ENCODE assay signal across 12 cellular contexts in genomic region chr6:33315753-33316602, GRCh38. TPM values are rescaled to one million over a fixed set of nuclear protein-coding genes. Genes with fewer than 3 reads are reported as not detected.
DNase-seq lines count a peak whose midpoint lies in the region; ATAC-seq, FAIRE-seq and TF ChIP-seq lines count a peak whose summit lies in the region.
"Had no signal": no experiment of that assay in that cellular context is flagged by ENCODE, and none has a peak within 500 bp of the region (broad histone marks: within the 10 kb centered on the region; RNA-seq: fewer than 3 reads in every experiment).

No MANE protein-coding gene starts in this region.

- no peak overlapping the region for H4K8ac ChIP-seq in neuronal stem cell (ENCODE audit: low read depth, low read length)

- H4K91ac ChIP-seq in neuronal stem cell (ENCODE audit: low read depth, low read length, poor library complexity), result no peak overlapping the region

- H3K9ac ChIP-seq in astrocyte (ENCODE audit: low read length) (no peak overlapping the region), neuronal stem cell (ENCODE audit: low read depth, low read length, poor library complexity) (no peak overlapping the region), smooth muscle cell (ENCODE audit: low read depth) (no peak overlapping the region)

- H3K4me2 ChIP-seq in astrocyte (ENCODE audit: low read length) (no peak overlapping the region), neuronal stem cell (ENCODE audit: insufficient read depth, low read length, poor library complexity, severe bottlenecking) (no peak overlapping the region), smooth muscle cell (no peak overlapping the region)

- DNase-seq in A673 (ENCODE audit: low spot score) (no peak), H7 (peak; percentile 27), astrocyte (ENCODE audit: low read depth) (no peak), neuronal stem cell (ENCODE audit: low spot score) (no peak), NCI-H146 (lab: John Stamatoyannopoulos, UW) (no peak), NCI-H187 (lab: John Stamatoyannopoulos, UW) (no peak), smooth muscle cell (lab: John Stamatoyannopoulos, UW; ENCODE audit: unreplicated experiment) (no peak)
- DNase-seq: dorsolateral prefrontal cortex, NCI-H446 had no signal

- no peak overlapping the region for H2BK5ac ChIP-seq in neuronal stem cell (ENCODE audit: low read length)

- H3K27ac ChIP-seq in A673 (ENCODE audit: low read depth, low read length, poor library complexity, severe bottlenecking) (peak overlapping the region; percentile 18), astrocyte (ENCODE audit: low read depth, low read length) (no peak overlapping the region), neuronal stem cell (replicated peaks; ENCODE audit: low read length) (no peak overlapping the region), smooth muscle cell (ENCODE audit: low read depth) (no peak overlapping the region)

- H3K4me3 ChIP-seq in A673 (ENCODE audit: low read depth, low read length, poor library complexity, severe bottlenecking), result no peak overlapping the region
- no peak overlapping the region for H3K4me3 ChIP-seq in H7 (ENCODE audit: insufficient read depth, low read depth, low read length)
- no peak overlapping the region for H3K4me3 ChIP-seq in astrocyte (ENCODE audit: insufficient read depth, low read depth, low read length)
- no peak overlapping the region for H3K4me3 ChIP-seq in neuronal stem cell (ENCODE audit: low read length in 2 of 2)
- no peak overlapping the region for H3K4me3 ChIP-seq in smooth muscle cell
- H3K4me3 ChIP-seq: hepatocyte, mucosa of descending colon had no signal

- TF ChIP-seq CTCF in A673 (conservative IDR thresholded peaks at IDR 0.05; ENCODE audit: low read depth, low read length), result no peak
- TF ChIP-seq CTCF in astrocyte (IDR thresholded peaks at IDR 0.05; ENCODE audit: insufficient read depth, low read depth, low read length), result no peak
- no peak for TF ChIP-seq CTCF in smooth muscle cell (IDR thresholded peaks at IDR 0.05; ENCODE audit: borderline replicate concordance, insufficient read depth, poor library complexity, severe bottlenecking)

- ATAC-seq in HG03457 (IDR thresholded peaks at IDR 0.05; ENCODE audit: unreplicated experiment), result no peak

- FAIRE-seq in astrocyte (lab: Jason Lieb, UNC), result no peak

- POLR2A ChIA-PET in A673 (lab: Charles Lee; ENCODE audit: low non-redundant PET), result no interaction called here

- peaks cover 33% of the 10 kb centered on the region for H3F3A ChIP-seq in smooth muscle cell (ENCODE audit: low read depth)

- peak overlapping the region; percentile 32 for H3K23ac ChIP-seq in neuronal stem cell (ENCODE audit: low read depth, low read length, poor library complexity)

- H3K4ac ChIP-seq in neuronal stem cell (ENCODE audit: low read length), result no peak overlapping the region

- peak overlapping the region; percentile 81 for H3K4me3 Mint-ChIP-seq in astrocyte (ENCODE audit: unreplicated experiment)

- peaks cover 32% of the 10 kb centered on the region for H3K4me1 ChIP-seq in A673 (ENCODE audit: insufficient read depth, low read length, poor library complexity, severe bottlenecking)
- H3K4me1 ChIP-seq in astrocyte (ENCODE audit: insufficient read depth, low read length), result peaks cover 56% of the 10 kb centered on the region
- peaks cover 24 to 36% of the 10 kb centered on the region in 2 donors for H3K4me1 ChIP-seq in neuronal stem cell (ENCODE audit: control insufficient read depth in 2 of 2, insufficient read depth in 1 of 2, low read depth in 1 of 2, low read length in 2 of 2)
- H3K4me1 ChIP-seq in smooth muscle cell (ENCODE audit: low read depth), result peaks cover 31% of the 10 kb centered on the region

- no peaks in the 10 kb centered on the region for H3K27me3 Mint-ChIP-seq in astrocyte (ENCODE audit: low read depth, unreplicated experiment)

- no peaks in the 10 kb centered on the region for H3K9me3 Mint-ChIP-seq in astrocyte (ENCODE audit: unreplicated experiment)

- peaks cover 27% of the 10 kb centered on the region for H3K4me1 Mint-ChIP-seq in astrocyte (ENCODE audit: low read depth, unreplicated experiment)

- H3K9me3 ChIP-seq in A673 (ENCODE audit: low read depth, low read length, poor library complexity, severe bottlenecking) (no peaks in the 10 kb centered on the region), astrocyte (ENCODE audit: insufficient read depth, low read depth, low read length) (no peaks in the 10 kb centered on the region), neuronal stem cell (replicated peaks in 1 of 2; ENCODE audit: control insufficient read depth in 2 of 2, insufficient read depth in 1 of 2, low read depth in 1 of 2, low read length in 2 of 2) (no peaks in the 10 kb centered on the region), smooth muscle cell (replicated peaks; ENCODE audit: low read depth) (no peaks in the 10 kb centered on the region)
- H3K9me3 ChIP-seq: mucosa of descending colon had no signal

- H4K20me1 ChIP-seq in astrocyte (ENCODE audit: insufficient read depth, low read length), result peaks cover 30% of the 10 kb centered on the region
- peaks cover 25% of the 10 kb centered on the region for H4K20me1 ChIP-seq in smooth muscle cell (ENCODE audit: low read depth)

- H3K18ac ChIP-seq in neuronal stem cell (ENCODE audit: low read length), result no peak overlapping the region

- no peak overlapping the region for H3K14ac ChIP-seq in neuronal stem cell (ENCODE audit: low read length)

- H3K27me3 ChIP-seq in A673 (replicated peaks; ENCODE audit: insufficient read depth, low read depth, low read length, poor library complexity) (no peaks in the 10 kb centered on the region), H7 (ENCODE audit: control insufficient read depth, insufficient read depth, low read length) (peaks cover 17% of the 10 kb centered on the region; the same call in 1 of the 2 replicates), astrocyte (ENCODE audit: insufficient read depth, low read length) (no peaks in the 10 kb centered on the region), neuronal stem cell (ENCODE audit: control insufficient read depth in 3 of 3, insufficient read depth in 3 of 3, low read depth in 1 of 3, low read length in 3 of 3) (peaks cover 0 to 16% (median 0%) of the 10 kb centered on the region in 3 experiments), smooth muscle cell (ENCODE audit: low read depth) (no peaks in the 10 kb centered on the region)
- H3K27me3 ChIP-seq: dorsolateral prefrontal cortex, hepatocyte had no signal

- peak overlapping the region; percentile 16 for H2BK15ac ChIP-seq in neuronal stem cell (ENCODE audit: low read length)

- H2BK12ac ChIP-seq in neuronal stem cell (ENCODE audit: low read length), result no peak overlapping the region

- WGBS in neuronal stem cell (ENCODE audit: extremely low coverage in 2 of 2, insufficient read length in 2 of 2, insufficient replicate concordance in 1 of 2), 2 donors, result no CpG with 5 or more reads among the region's 17 CpGs
- WGBS in smooth muscle cell (ENCODE audit: low lambda C conversion rate), result 97% methylated on average over 17 of the region's 17 CpGs

- CTCF ChIA-PET in A673 (lab: Charles Lee), result interaction anchor here (0.6 kb wide), 1 partner anchor 68 kb away, joined by 3 read pairs; no protein-coding TSS in a partner anchor

- peaks cover 3% of the 10 kb centered on the region for H3K79me1 ChIP-seq in neuronal stem cell (ENCODE audit: low read depth, low read length)

- no TSS peak for BruUV-seq in A673 (replicated peaks; lab: Mats Ljungman, UMichigan)

- H3K36me3 ChIP-seq in A673 (ENCODE audit: insufficient read depth, low read length, poor library complexity, severe bottlenecking) (peaks cover 30% of the 10 kb centered on the region), H7 (replicated peaks; ENCODE audit: control insufficient read depth, insufficient read depth, low read length) (peaks cover 22% of the 10 kb centered on the region), astrocyte (ENCODE audit: insufficient read depth, low read length) (peaks cover 25% of the 10 kb centered on the region), neuronal stem cell (replicated peaks in 1 of 2; ENCODE audit: control insufficient read depth in 2 of 2, insufficient read depth in 2 of 2, low read length in 2 of 2) (peaks cover 28 to 43% of the 10 kb centered on the region in 2 donors), smooth muscle cell (ENCODE audit: low read depth) (no peaks in the 10 kb centered on the region)

- peaks cover 11% of the 10 kb centered on the region for H3K36me3 Mint-ChIP-seq in astrocyte (ENCODE audit: low read depth, unreplicated experiment)

- intact Hi-C loops in A673 (cut with micrococcal nuclease; ENCODE audit: unreplicated experiment), result loop anchor here (5.0 to 10.0 kb wide), 2 partner anchors 76 to 99 kb away; partner anchors contain the start of genes CUTA, KIFC1 and PHF1

- H3K79me2 ChIP-seq in astrocyte (ENCODE audit: insufficient read depth, low read length) (peaks cover 69% of the 10 kb centered on the region), smooth muscle cell (ENCODE audit: low read depth) (peaks cover 30% of the 10 kb centered on the region)

- peak overlapping the region; percentile 19 for H2AK5ac ChIP-seq in neuronal stem cell (ENCODE audit: low read depth, low read length)

- H2AFZ ChIP-seq in astrocyte (ENCODE audit: low read depth, low read length), result no peak overlapping the region
- H2AFZ ChIP-seq in neuronal stem cell (ENCODE audit: low read length), result no peak overlapping the region
- no peak overlapping the region for H2AFZ ChIP-seq in smooth muscle cell (ENCODE audit: low read depth)
- H2AFZ ChIP-seq: hepatocyte had no signal

- peak overlapping the region; percentile 47 for H3K27ac Mint-ChIP-seq in astrocyte (ENCODE audit: unreplicated experiment)

- H2BK120ac ChIP-seq in neuronal stem cell (ENCODE audit: low read depth, low read length), result no peak overlapping the region

RNA-seq across cellular contexts. Expression of gene ZBTB22, which starts 1.6 kb away (rescaled TPM):
- total RNA-seq in A673 (2021), result 11.3 and 13.2 TPM in 2 replicates
- total RNA-seq in H7 (2014; rRNA removed; shearing (Covaris generic)), result 11.6 and 14.9 TPM in 2 replicates
- 13.1 and 17.3 TPM in 2 replicates for total RNA-seq in astrocyte
- polyA plus RNA-seq in neuronal stem cell (2013, experiment 1 of 2), result 18.2 TPM
- 17.1 TPM for polyA plus RNA-seq in neuronal stem cell (2013, experiment 2 of 2)
- total RNA-seq in smooth muscle cell, result 9.6 and 11.0 TPM in 2 replicates
- polyA plus RNA-seq in smooth muscle cell, result 22.9 and 24.9 TPM in 2 replicates

RNA-seq across cellular contexts. Expression of gene TAPBP, which starts 2.1 kb away (rescaled TPM):
- 83.2 and 87.8 TPM in 2 replicates for total RNA-seq in A673 (2021)
- total RNA-seq in H7 (2014; rRNA removed; shearing (Covaris generic)), result 27.9 and 30.6 TPM in 2 replicates
- 128 and 152 TPM in 2 replicates for total RNA-seq in astrocyte
- 12.5 TPM for polyA plus RNA-seq in neuronal stem cell (2013, experiment 1 of 2)
- polyA plus RNA-seq in neuronal stem cell (2013, experiment 2 of 2), result 13.2 TPM
- 30.2 and 34.7 TPM in 2 replicates for total RNA-seq in smooth muscle cell
- 75.9 and 81.6 TPM in 2 replicates for polyA plus RNA-seq in smooth muscle cell

RNA-seq across cellular contexts. Expression of gene DAXX, which starts 6.8 kb away (rescaled TPM):
- total RNA-seq in A673 (2021), result 87.1 and 90.1 TPM in 2 replicates
- 79.8 and 91.2 TPM in 2 replicates for total RNA-seq in H7 (2014; rRNA removed; shearing (Covaris generic))
- 28.6 and 32.0 TPM in 2 replicates for total RNA-seq in astrocyte
- 40.8 TPM for polyA plus RNA-seq in neuronal stem cell (2013, experiment 1 of 2)
- polyA plus RNA-seq in neuronal stem cell (2013, experiment 2 of 2), result 39.2 TPM
- 19.0 and 23.7 TPM in 2 replicates for total RNA-seq in smooth muscle cell
- 38.3 and 51.3 TPM in 2 replicates for polyA plus RNA-seq in smooth muscle cell

RNA-seq across cellular contexts. Expression of gene RGL2, which starts 17.2 kb away (rescaled TPM):
- total RNA-seq in A673 (2021) (48.8 and 50.4 TPM in 2 replicates), astrocyte (36.5 and 38.9 TPM in 2 replicates), smooth muscle cell (21.8 and 31.9 TPM in 2 replicates)
- 43.4 and 53.3 TPM in 2 replicates for total RNA-seq in H7 (2014; rRNA removed; shearing (Covaris generic))
- polyA plus RNA-seq in neuronal stem cell (2013, experiment 1 of 2), result 56.5 TPM
- polyA plus RNA-seq in neuronal stem cell (2013, experiment 2 of 2), result 55.4 TPM
- 55.6 and 58.7 TPM in 2 replicates for polyA plus RNA-seq in smooth muscle cell

RNA-seq across cellular contexts. Expression of gene PFDN6, which starts 26.6 kb away (rescaled TPM):
- 70.0 and 83.4 TPM in 2 replicates for total RNA-seq in A673 (2021)
- total RNA-seq in H7 (2014; rRNA removed; shearing (Covaris generic)), result 87.9 and 90.2 TPM in 2 replicates
- 54.8 and 56.7 TPM in 2 replicates for total RNA-seq in astrocyte
- polyA plus RNA-seq in neuronal stem cell (2013, experiment 1 of 2), result 63.9 TPM
- polyA plus RNA-seq in neuronal stem cell (2013, experiment 2 of 2), result 63.8 TPM
- total RNA-seq in smooth muscle cell, result 21.4 and 33.8 TPM in 2 replicates
- 23.1 and 24.0 TPM in 2 replicates for polyA plus RNA-seq in smooth muscle cell
